16 cellular contexts compared by ENCODE assay signal in genomic region chr17:71057448-71057847, GRCh38.
"Had no signal": no experiment of that assay in that cellular context is flagged by ENCODE, and none has a peak within 500 bp of the region (broad histone marks: within the 10 kb centered on the region; RNA-seq: fewer than 3 reads in every experiment).

No MANE protein-coding gene starts in this region.

- H3K9me3 ChIP-seq: stomach, thoracic aorta had no signal

- H3K4me3 ChIP-seq: stomach, thoracic aorta had no signal

- FAIRE-seq: astrocyte had no signal

- H3K36me3 ChIP-seq: stomach, thoracic aorta had no signal

- H3K27me3 ChIP-seq: stomach had no signal

- ATAC-seq: T-cell had no signal

- H3K27ac ChIP-seq: epithelial cell of prostate, stomach, thoracic aorta had no signal

- H3K4me1 ChIP-seq: stomach had no signal

- DNase-seq: activated CD4-positive, alpha-beta T cell treated with anti-CD3 and anti-CD28 coated beads for 1 hour; activated CD4-positive, alpha-beta T cell treated with anti-CD3 and anti-CD28 coated beads, Interleukin-2, amount 50 U/mL, for 48 hours; activated naive CD4-positive, alpha-beta T cell treated with anti-CD3 and anti-CD28 coated beads, Interleukin-2, amount 50 U/mL, for 16 hours; activated T-cell treated with anti-CD3 and anti-CD28 coated beads, Interleukin-2, amount 50 U/mL, for 1 hour; foreskin fibroblast; glutamatergic neuron; hypothalamus; kidney glomerular epithelial cell; stimulated activated CD4-positive, alpha-beta T cell treated with anti-CD3 and anti-CD28 coated beads, Interleukin-12 subunit alpha, Interleukin-12 subunit beta, amount 100 ng/mL, for 4 hours; stimulated activated CD4-positive, alpha-beta T cell treated with anti-CD3 and anti-CD28 coated beads, Interleukin-2, amount 100 ng/mL, for 24 hours; stomach; T-cell; T-helper 9 cell had no signal
